In the genomic region with DNA sequence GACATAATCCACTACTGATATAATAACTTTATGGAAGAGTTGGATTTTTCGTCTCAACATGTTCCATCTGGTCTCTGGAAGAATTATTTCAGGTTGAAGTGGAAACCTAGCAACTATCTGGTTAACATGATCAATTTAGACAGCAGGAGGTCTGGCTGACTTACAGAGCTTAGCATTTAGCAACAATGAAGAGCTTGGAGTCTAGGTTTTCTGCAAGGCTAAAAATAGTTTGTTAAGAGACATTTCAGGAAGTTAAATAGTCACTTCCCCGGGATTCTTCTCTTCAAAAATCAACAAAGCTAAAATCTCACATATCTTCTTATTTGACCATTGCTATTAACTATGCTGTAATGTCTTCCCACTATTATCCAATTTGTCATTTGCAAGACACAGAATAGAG, we compare ENCODE assay signal across 25 cellular contexts.
A peak's percentile ranks its signal among the peaks of the same experiment; 100 is the strongest.
DNase-seq lines count a peak whose midpoint lies in the region; ATAC-seq, FAIRE-seq and TF ChIP-seq lines count a peak whose summit lies in the region.
"Had no signal": no experiment of that assay in that cellular context is flagged by ENCODE, and none has a peak within 500 bp of the region (broad histone marks: within the 10 kb centered on the region; RNA-seq: fewer than 3 reads in every experiment).

No MANE protein-coding gene starts in this region.

- peaks cover 9% of the 10 kb centered on the region for H3K9me3 Mint-ChIP-seq in HFFc6

- H3K4me1 ChIP-seq in A673 (ENCODE audit: insufficient read depth, low read length, poor library complexity, severe bottlenecking) (peaks cover 7% of the 10 kb centered on the region), adipocyte (ENCODE audit: control insufficient read depth, insufficient read depth, low read length) (peaks cover 42% of the 10 kb centered on the region), left lung (no peaks in the 10 kb centered on the region)
- H3K4me1 ChIP-seq: Caco-2, left ventricle myocardium inferior, pancreas, upper lobe of left lung had no signal

- peaks cover 3% of the 10 kb centered on the region for H3K9me3 ChIP-seq in A673 (ENCODE audit: low read depth, low read length, poor library complexity, severe bottlenecking)
- H3K9me3 ChIP-seq in adipocyte (ENCODE audit: control insufficient read depth, low read length) = peaks cover 10% of the 10 kb centered on the region
- H3K9me3 ChIP-seq in left lung = no peaks in the 10 kb centered on the region
- H3K9me3 ChIP-seq: Caco-2, left ventricle myocardium inferior, pancreas, SJSA1, upper lobe of left lung had no signal

- no peak for ATAC-seq in left lung
- ATAC-seq: activated CD4-positive, alpha-beta T cell treated with anti-CD3 and anti-CD28 coated beads for 36 hours; activated CD8-positive, alpha-beta memory T cell treated with anti-CD3 and anti-CD28 coated beads, Interleukin-2, amount 10 ng/mL, durations not matched to agents 7 days and 5 days had no signal

- DNase-seq in A673 (ENCODE audit: low spot score) = peak; percentile 74
- DNase-seq in HFFc6 = peak; percentile 42
- DNase-seq in adipocyte (ENCODE audit: low read depth) = peak; percentile 32
- no peak for DNase-seq in NK-92 (lab: John Stamatoyannopoulos, UW; ENCODE audit: unreplicated experiment)
- DNase-seq in left lung = no peak
- no peak for DNase-seq in NOMO-1 treated with DMSO at 0.1 percent for 48 hours (lab: John Stamatoyannopoulos, UW; ENCODE audit: unreplicated experiment)
- DNase-seq in GM19238 (ENCODE audit: insufficient read length, low spot score) = no peak
- DNase-seq: activated CD4-positive, alpha-beta T cell treated with anti-CD3 and anti-CD28 coated beads for 36 hours; activated CD8-positive, alpha-beta memory T cell treated with anti-CD3 and anti-CD28 coated beads, Interleukin-2, amount 10 ng/mL, durations not matched to agents 7 days and 5 days; activated effector memory CD4-positive, alpha-beta T cell treated with anti-CD3 and anti-CD28 coated beads, Interleukin-2, amount 50 U/mL, for 16 hours; Caco-2; EL; foreskin melanocyte; H7; left ventricle myocardium inferior; NCI-H526; pancreas; PC-9; stimulated activated CD4-positive, alpha-beta T cell treated with anti-CD3 and anti-CD28 coated beads, Interleukin-2, amount 100 ng/mL, for 48 hours; upper lobe of left lung had no signal

- POLR2A ChIA-PET in A673 (lab: Charles Lee; ENCODE audit: low non-redundant PET) = no interaction called here

- no peaks in the 10 kb centered on the region; the same call in 1 of the 2 replicates for H3K27me3 Mint-ChIP-seq in HFFc6 (ENCODE audit: insufficient read depth)
- H3K27me3 Mint-ChIP-seq: activated CD8-positive, alpha-beta memory T cell treated with anti-CD3 and anti-CD28 coated beads, Interleukin-2, amount 10 ng/mL, durations not matched to agents 7 days and 5 days had no signal

- CTCF ChIA-PET in A673 (lab: Charles Lee) = no interaction called here

- H3K9ac ChIP-seq in adipocyte (ENCODE audit: low read length) = peak overlapping the region; percentile 13

- H3K4me3 Mint-ChIP-seq in HFFc6 = no peak overlapping the region
- H3K4me3 Mint-ChIP-seq: activated CD4-positive, alpha-beta T cell treated with anti-CD3 and anti-CD28 coated beads for 36 hours; activated CD8-positive, alpha-beta memory T cell treated with anti-CD3 and anti-CD28 coated beads, Interleukin-2, amount 10 ng/mL, durations not matched to agents 7 days and 5 days; IgD-negative memory B cell had no signal

- peak; percentile 99 for FAIRE-seq in islet of Langerhans (lab: Jason Lieb, UNC)
- FAIRE-seq: GM19239 had no signal

- H3K36me3 ChIP-seq in A673 (ENCODE audit: insufficient read depth, low read length, poor library complexity, severe bottlenecking) = no peaks in the 10 kb centered on the region
- H3K36me3 ChIP-seq in adipocyte (ENCODE audit: control insufficient read depth, insufficient read depth, low read length, severe bottlenecking) = no peaks in the 10 kb centered on the region
- H3K36me3 ChIP-seq in left lung = no peaks in the 10 kb centered on the region
- H3K36me3 ChIP-seq: left ventricle myocardium inferior, pancreas, SJSA1, upper lobe of left lung had no signal

- H3K27ac ChIP-seq in A673 (ENCODE audit: low read depth, low read length, poor library complexity, severe bottlenecking) (no peak overlapping the region), left lung (no peak overlapping the region)
- H3K27ac ChIP-seq: HL-60, left ventricle myocardium inferior, pancreas, PC-9, SJSA1, upper lobe of left lung had no signal

- H3K27me3 ChIP-seq in A673 (replicated peaks; ENCODE audit: insufficient read depth, low read depth, low read length, poor library complexity) (no peaks in the 10 kb centered on the region), adipocyte (replicated peaks; ENCODE audit: control insufficient read depth, insufficient read depth, low read length) (no peaks in the 10 kb centered on the region), left lung (no peaks in the 10 kb centered on the region)
- H3K27me3 ChIP-seq: pancreas, SJSA1, upper lobe of left lung had no signal

- H3K36me3 Mint-ChIP-seq in HFFc6 (ENCODE audit: low read depth) = peaks cover 27% of the 10 kb centered on the region

- H3K27ac Mint-ChIP-seq in HFFc6 = peak overlapping the region; percentile 75
- H3K27ac Mint-ChIP-seq: activated CD4-positive, alpha-beta T cell treated with anti-CD3 and anti-CD28 coated beads for 36 hours; activated CD8-positive, alpha-beta memory T cell treated with anti-CD3 and anti-CD28 coated beads, Interleukin-2, amount 10 ng/mL, durations not matched to agents 7 days and 5 days; IgD-negative memory B cell had no signal

- no TSS peak for BruUV-seq in A673 (replicated peaks; lab: Mats Ljungman, UMichigan)

- no peak overlapping the region for H3K4me3 ChIP-seq in A673 (ENCODE audit: low read depth, low read length, poor library complexity, severe bottlenecking)
- no peak overlapping the region for H3K4me3 ChIP-seq in adipocyte (ENCODE audit: low read length)
- H3K4me3 ChIP-seq in left lung = no peak overlapping the region
- H3K4me3 ChIP-seq: left ventricle myocardium inferior, pancreas, PC-9, SJSA1, upper lobe of left lung had no signal

- intact Hi-C loops in A673 (cut with micrococcal nuclease; ENCODE audit: unreplicated experiment) = no loop called here
- intact Hi-C loops in left lung (cut with DNase I) = no loop called here

- peaks cover 59% of the 10 kb centered on the region for H3K4me1 Mint-ChIP-seq in HFFc6 (ENCODE audit: low read depth)
- H3K4me1 Mint-ChIP-seq: IgD-negative memory B cell had no signal

- TF ChIP-seq CTCF in A673 (conservative IDR thresholded peaks at IDR 0.05; ENCODE audit: low read depth, low read length) (no peak), HFFc6 (IDR thresholded peaks at IDR 0.05) (no peak), left lung (IDR thresholded peaks at IDR 0.05) (no peak)

Comparison
In these comparisons a context has a peak if more than half of its experiments do, and no peak if none do; other contexts are left out.
1. DNase-seq: peak in A673 (single experiment), HFFc6 (single experiment) and adipocyte (single experiment); none in NK-92 (single experiment), left lung (0 of 2), NOMO-1 treated with DMSO at 0.1 percent for 48 hours (single experiment) and GM19238 (single experiment).